Comparison of ENCODE assay signal across 1 cellular context in genomic region chr20:38066969-38067716, GRCh38.
TF ChIP-seq lines count a peak whose summit lies in the region.

No MANE protein-coding gene starts in this region.

TF ChIP-seq in HepG2, 621 proteins besides CTCF, POLR2A, EP300 and RAD21:
- TF ChIP-seq SP140L (CRISPR knock-in tag; IDR thresholded peaks at IDR 0.05; ENCODE audit: borderline replicate concordance), result no peak
- TF ChIP-seq HIVEP1 (CRISPR knock-in tag; IDR thresholded peaks at IDR 0.05), result no peak
- no peak for TF ChIP-seq ZNF121 (CRISPR knock-in tag; IDR thresholded peaks at IDR 0.05)
- no peak for TF ChIP-seq AHR (CRISPR knock-in tag; IDR thresholded peaks at IDR 0.05)
- no peak for TF ChIP-seq FOXK1 (CRISPR knock-in tag; IDR thresholded peaks at IDR 0.05; ENCODE audit: borderline replicate concordance, low read depth)
- no peak for TF ChIP-seq MTERF4 (CRISPR knock-in tag; IDR thresholded peaks at IDR 0.05)
- no peak for TF ChIP-seq KDM3A (CRISPR knock-in tag; IDR thresholded peaks at IDR 0.05; ENCODE audit: low read depth)
- no peak for TF ChIP-seq NFAT5 (CRISPR knock-in tag; IDR thresholded peaks at IDR 0.05)
- no peak for TF ChIP-seq PAF1 (CRISPR knock-in tag; IDR thresholded peaks at IDR 0.05)
- TF ChIP-seq DMTF1 (CRISPR knock-in tag; IDR thresholded peaks at IDR 0.05), result no peak
- no peak for TF ChIP-seq ZSCAN21 (CRISPR knock-in tag; IDR thresholded peaks at IDR 0.05; ENCODE audit: borderline replicate concordance)
